Comparison of ENCODE assay signal across 8 cellular contexts in genomic region chr12:108729612-108730336, GRCh38. TPM values are rescaled to one million over a fixed set of nuclear protein-coding genes. Genes with fewer than 3 reads are reported as not detected.
DNase-seq lines count a peak whose midpoint lies in the region; TF ChIP-seq lines count a peak whose summit lies in the region.

No MANE protein-coding gene starts in this region.

- peaks cover 3% of the 10 kb centered on the region for H3K36me3 ChIP-seq in mammary epithelial cell (ENCODE audit: insufficient read depth, low read length)
- no peaks in the 10 kb centered on the region for H3K36me3 ChIP-seq in uterus

- H3K4me1 ChIP-seq in mammary epithelial cell (ENCODE audit: insufficient read depth, low read length) (peaks cover 43% of the 10 kb centered on the region), uterus (no peaks in the 10 kb centered on the region)

- H3K4me3 ChIP-seq in mammary epithelial cell (replicated peaks in 1 of 3; ENCODE audit: insufficient read depth in 1 of 3, low read depth in 2 of 3, low read length in 3 of 3) (peak overlapping the region; percentile 87 to 99 (median 98)), uterus (peak overlapping the region; percentile 64 to 87)

- in situ Hi-C loops in mammary epithelial cell (cut with MboI; ENCODE audit: low sequenced_read_pairs in 2 of 2), result no loop called here

- peak overlapping the region; percentile 80 for H3K4me2 ChIP-seq in mammary epithelial cell (ENCODE audit: insufficient read depth, low read depth, low read length)

- H3K9ac ChIP-seq in mammary epithelial cell (ENCODE audit: insufficient read depth, low read length), result peak overlapping the region; percentile 98

- intact Hi-C loops in mammary epithelial cell (cut with micrococcal nuclease), result loop anchor here (1.0 to 5.0 kb wide), 4 partner anchors 8 to 368 kb away; partner anchors contain the start of genes SART3 and UNG
- intact Hi-C loops in uterus (cut with DNase I; ENCODE audit: low total_unique reads), result loop anchor here (10.0 kb wide), 2 partner anchors 65 to 75 kb away; no protein-coding TSS in a partner anchor

- CTCF ChIA-PET in mammary epithelial cell (lab: Charles Lee; ENCODE audit: low non-redundant PET), result no interaction called here

- H3K27ac ChIP-seq in mammary epithelial cell (ENCODE audit: insufficient read depth, low read depth, low read length) (peak overlapping the region; percentile 99), uterus (peak overlapping the region; percentile 96 to 98)

- DNase-seq in NCI-H82 (lab: John Stamatoyannopoulos, UW), result peak; percentile 55
- no peak for DNase-seq in NCI-H82 treated with DMSO at 0.1 percent for 48 hours (lab: John Stamatoyannopoulos, UW; ENCODE audit: unreplicated experiment)
- DNase-seq in NCI-H446 treated with DMSO at 0.1 percent for 48 hours (lab: John Stamatoyannopoulos, UW), result peak; percentile 22
- DNase-seq in mammary epithelial cell, result peak; percentile 78
- peak; percentile 75 for DNase-seq in medulla oblongata (ENCODE audit: extremely low spot score)
- DNase-seq in uterus, result no peak
- DNase-seq in SIG-M5 treated with dmso at 0.1 percent for 504 hours (lab: John Stamatoyannopoulos, UW; ENCODE audit: unreplicated experiment), result no peak
- no peak for DNase-seq in NCI-H1436 treated with DMSO at 0.1 percent for 48 hours (lab: John Stamatoyannopoulos, UW)

- BruUV-seq in mammary epithelial cell (replicated peaks; lab: Mats Ljungman, UMichigan), result TSS peak; percentile 63

- H2AFZ ChIP-seq in mammary epithelial cell (ENCODE audit: low read depth, low read length), result no peak overlapping the region

- peaks cover 65% of the 10 kb centered on the region for H3K79me2 ChIP-seq in mammary epithelial cell (ENCODE audit: insufficient read depth, low read length)

- H3K9me3 ChIP-seq in mammary epithelial cell (replicated peaks; ENCODE audit: insufficient read depth, low read length) (no peaks in the 10 kb centered on the region), uterus (no peaks in the 10 kb centered on the region)

- H3K27me3 ChIP-seq in mammary epithelial cell (ENCODE audit: insufficient read depth, low read length), result no peaks in the 10 kb centered on the region
- H3K27me3 ChIP-seq in uterus, result no peaks in the 10 kb centered on the region

- no peak for TF ChIP-seq CTCF in mammary epithelial cell (conservative IDR thresholded peaks at IDR 0.05 in 1 of 2, IDR thresholded peaks at IDR 0.05 in 1 of 2; ENCODE audit: extremely low read depth in 1 of 2, insufficient read depth in 1 of 2, low read depth in 1 of 2, low read length in 2 of 2)
- TF ChIP-seq CTCF in uterus (IDR thresholded peaks at IDR 0.05), result no peak

- peaks cover 2% of the 10 kb centered on the region for H4K20me1 ChIP-seq in mammary epithelial cell (ENCODE audit: insufficient read depth, low read length)

- 4% methylated on average over 14 of the region's 14 CpGs for WGBS in mammary epithelial cell (ENCODE audit: low coverage, missing lambda C conversion rate)

- peak in 1 of 2 donors; percentile 6 for TF ChIP-seq POLR2A in uterus (IDR thresholded peaks at IDR 0.05)

- dilution Hi-C loops in mammary epithelial cell (cut with HindIII; ENCODE audit: low sequenced_read_pairs), result loop anchor here (5.0 to 10.0 kb wide), 2 partner anchors 48 to 65 kb away; no protein-coding TSS in a partner anchor

RNA-seq across cellular contexts. Expression of gene CORO1C, which starts 1.5 kb away (rescaled TPM):
- 100 to 1,000 TPM; 173 to 245 TPM for total RNA-seq in mammary epithelial cell
- 188 TPM for polyA plus RNA-seq in mammary epithelial cell
- polyA minus RNA-seq in mammary epithelial cell, result 790 TPM
- total RNA-seq in uterus, result 100 to 1,000 TPM; 129 to 357 (median 235) TPM

Comparison
In these comparisons a context has a peak if more than half of its experiments do, and no peak if none do; other contexts are left out.
1. DNase-seq: peak in NCI-H82 (single experiment), NCI-H446 treated with DMSO at 0.1 percent for 48 hours (single experiment), mammary epithelial cell (single experiment) and medulla oblongata (single experiment); none in NCI-H82 treated with DMSO at 0.1 percent for 48 hours (single experiment), uterus (0 of 2), SIG-M5 treated with dmso at 0.1 percent for 504 hours (single experiment) and NCI-H1436 treated with DMSO at 0.1 percent for 48 hours (single experiment).